8 cellular contexts compared by ENCODE assay signal in the genomic region with DNA sequence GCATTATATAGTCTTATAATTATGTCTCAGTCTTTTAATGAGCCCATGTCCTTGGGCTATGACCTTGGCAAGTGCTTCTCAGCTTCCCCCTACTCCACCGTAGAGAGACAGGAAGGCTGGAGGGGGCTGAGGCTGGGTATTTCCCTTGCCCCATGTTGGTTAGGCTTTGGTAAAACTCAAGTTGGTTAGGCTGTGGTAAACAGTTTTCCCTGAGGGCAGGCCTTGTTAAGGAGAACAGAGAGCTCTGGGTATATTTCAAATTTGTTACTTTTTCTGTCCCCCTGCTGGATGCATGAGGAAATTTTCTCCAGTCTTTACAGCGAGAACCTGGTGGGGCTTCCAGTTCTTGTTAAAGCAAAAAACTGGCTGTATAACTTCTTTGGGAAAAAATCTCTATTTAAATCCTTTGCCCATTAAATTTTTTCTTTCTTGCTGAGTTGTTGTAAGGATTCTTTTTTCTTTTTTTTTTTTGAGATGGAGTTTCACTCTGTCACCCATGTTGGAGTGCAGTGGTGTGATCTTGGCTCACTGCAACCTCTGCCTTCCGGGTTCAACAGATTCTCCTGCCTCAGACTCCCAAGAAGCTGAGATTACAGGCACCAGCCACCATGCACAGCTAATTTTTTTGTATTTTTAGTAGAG. TPM values are rescaled to one million over a fixed set of nuclear protein-coding genes. Genes with fewer than 3 reads are reported as not detected.
DNase-seq lines count a peak whose midpoint lies in the region; ATAC-seq and TF ChIP-seq lines count a peak whose summit lies in the region.

No MANE protein-coding gene starts in this region.

- WGBS in esophagus muscularis mucosa = 76% methylated on average over 3 of the region's 3 CpGs
- WGBS in prostate gland = 80% methylated on average over 3 of the region's 3 CpGs

- intact Hi-C loops in esophagus muscularis mucosa (cut with DNase I) = no loop called here
- intact Hi-C loops in prostate gland (cut with DNase I) = no loop called here
- intact Hi-C loops in posterior cingulate gyrus (cut with DNase I) = no loop called here

- H3K9me3 ChIP-seq in esophagus muscularis mucosa (no peaks in the 10 kb centered on the region), prostate gland (no peaks in the 10 kb centered on the region)

- no peak overlapping the region for H3K27ac ChIP-seq in esophagus muscularis mucosa (replicated peaks in 1 of 4)
- no peak overlapping the region for H3K27ac ChIP-seq in prostate gland

- peak; percentile 65 for ATAC-seq in HG03196 (IDR thresholded peaks at IDR 0.05; ENCODE audit: unreplicated experiment)

- TF ChIP-seq POLR2A in esophagus muscularis mucosa (IDR thresholded peaks at IDR 0.05; ENCODE audit: low read depth) (no peak), prostate gland (IDR thresholded peaks at IDR 0.05) (no peak)

- peaks cover 0 to 10% (median 0%) of the 10 kb centered on the region in 4 donors for H3K4me1 ChIP-seq in esophagus muscularis mucosa
- no peaks in the 10 kb centered on the region for H3K4me1 ChIP-seq in prostate gland (replicated peaks)

- no peaks in the 10 kb centered on the region for H3K27me3 ChIP-seq in esophagus muscularis mucosa
- no peaks in the 10 kb centered on the region for H3K27me3 ChIP-seq in prostate gland (replicated peaks; ENCODE audit: insufficient read depth)

- peak; percentile 28 for DNase-seq in activated naive CD4-positive, alpha-beta T cell treated with Interleukin-2 at 50 U/mL for 16 hours
- DNase-seq in activated naive CD4-positive, alpha-beta T cell treated with anti-CD3 and anti-CD28 coated beads, Interleukin-2, amount 50 U/mL, for 16 hours = no peak
- DNase-seq in T-helper 2 cell (peak in 3 of 5 experiments; percentile 7 to 82 (median 51)), esophagus muscularis mucosa (ENCODE audit: extremely low spot score) (no peak), prostate gland (ENCODE audit: low spot score) (no peak), posterior cingulate gyrus (no peak)
- no peak for DNase-seq in stimulated activated CD4-positive, alpha-beta T cell treated with anti-CD3 and anti-CD28 coated beads, Interleukin-12 subunit alpha, Interleukin-12 subunit beta, amount 100 ng/mL, for 4 hours

- H3K36me3 ChIP-seq in esophagus muscularis mucosa (no peaks in the 10 kb centered on the region), prostate gland (no peaks in the 10 kb centered on the region)

- no peak for TF ChIP-seq EP300 in esophagus muscularis mucosa (IDR thresholded peaks at IDR 0.05)

- H3K4me3 ChIP-seq in esophagus muscularis mucosa (no peak overlapping the region), prostate gland (no peak overlapping the region)

- TF ChIP-seq CTCF in esophagus muscularis mucosa (IDR thresholded peaks at IDR 0.05) (peak; percentile 43 to 62 (median 44)), prostate gland (IDR thresholded peaks at IDR 0.05) (peak in 3 of 4 experiments; percentile 33 to 52 (median 45))

RNA-seq across cellular contexts. Expression of a gene that starts 12.2 kb away (rescaled TPM):
- total RNA-seq in esophagus muscularis mucosa = 10 to 100 TPM; 27.0 to 60.9 (median 34.0) TPM
- 10 to 100 TPM; 11.2 to 17.4 TPM for total RNA-seq in prostate gland

RNA-seq across cellular contexts. Expression of a gene that starts 15.3 kb away (rescaled TPM):
- 10 to 100 TPM; 13.3 to 22.9 (median 19.4) TPM for total RNA-seq in esophagus muscularis mucosa
- total RNA-seq in prostate gland = 10 to 100 TPM; 18.3 to 44.6 TPM

RNA-seq across cellular contexts. Expression of a gene that starts 48.6 kb away (rescaled TPM):
- total RNA-seq in esophagus muscularis mucosa (10 to 100 TPM; 44.4 to 71.5 (median 54.9) TPM), prostate gland (100 to 1,000 TPM in 1 of 2 donors, 10 to 100 TPM in 1; 94.6 to 147 TPM)

RNA-seq across cellular contexts. Expression of a gene that starts 55.8 kb away (rescaled TPM):
- total RNA-seq in esophagus muscularis mucosa (10 to 100 TPM; 24.2 to 51.1 (median 43.4) TPM), prostate gland (100 to 1,000 TPM; 130 to 193 TPM)

Comparison
In these comparisons a context has a peak if more than half of its experiments do, and no peak if none do; other contexts are left out.
1. DNase-seq: peak in activated naive CD4-positive, alpha-beta T cell treated with Interleukin-2 at 50 U/mL for 16 hours (single experiment) and T-helper 2 cell (3 of 5); none in activated naive CD4-positive, alpha-beta T cell treated with anti-CD3 and anti-CD28 coated beads, Interleukin-2, amount 50 U/mL, for 16 hours (single experiment), esophagus muscularis mucosa (single experiment), prostate gland (single experiment), posterior cingulate gyrus (0 of 10) and stimulated activated CD4-positive, alpha-beta T cell treated with anti-CD3 and anti-CD28 coated beads, Interleukin-12 subunit alpha, Interleukin-12 subunit beta, amount 100 ng/mL, for 4 hours (single experiment).